Comparison of ENCODE assay signal across 9 cellular contexts in the genomic region with DNA sequence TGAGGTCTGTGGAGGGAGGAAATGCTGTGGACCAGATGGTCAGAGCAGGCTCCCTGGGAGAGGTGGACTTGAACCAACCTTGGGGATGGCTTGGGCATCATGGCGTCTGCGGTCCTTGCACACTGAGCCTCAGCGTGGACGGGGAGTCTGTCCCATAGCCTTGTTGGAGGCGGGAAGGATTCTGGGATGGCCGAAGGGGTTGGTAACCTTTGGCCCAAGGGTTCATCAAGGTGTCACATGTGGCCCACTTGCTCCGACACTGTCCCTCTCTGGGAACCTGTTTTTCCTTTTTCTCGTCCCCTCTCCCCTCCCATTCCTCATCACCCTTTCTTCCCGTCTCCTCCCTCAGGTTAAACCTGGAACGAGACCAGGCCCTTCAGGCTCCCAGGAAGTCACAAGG.
"Had no signal": no experiment of that assay in that cellular context is flagged by ENCODE, and none has a peak within 500 bp of the region (broad histone marks: within the 10 kb centered on the region; RNA-seq: fewer than 3 reads in every experiment).

No MANE protein-coding gene starts in this region.

- DNase-seq: GM23248, GOT3, H7, H9, HCEC 1CT, HFFc6 had no signal

- H3K36me3 ChIP-seq: HAP-1 had no signal

- H3K9me3 Mint-ChIP-seq: GM23338, H9 had no signal

- H3K27ac ChIP-seq: GM23248 had no signal

- H3K4me3 Mint-ChIP-seq: GM23338, H9, HFFc6 had no signal

- H3K27ac Mint-ChIP-seq: GM23338, H9, HFFc6 had no signal

- H3K4me1 ChIP-seq: HAP-1 had no signal

- H3K9me3 ChIP-seq: HAP-1 had no signal

- H3K9ac ChIP-seq: GM23248 had no signal

- ATAC-seq: GM23338, HCT116 had no signal

- H3K4me3 ChIP-seq: GM23248, GM23338, HAP-1 had no signal
